In the genomic region with DNA sequence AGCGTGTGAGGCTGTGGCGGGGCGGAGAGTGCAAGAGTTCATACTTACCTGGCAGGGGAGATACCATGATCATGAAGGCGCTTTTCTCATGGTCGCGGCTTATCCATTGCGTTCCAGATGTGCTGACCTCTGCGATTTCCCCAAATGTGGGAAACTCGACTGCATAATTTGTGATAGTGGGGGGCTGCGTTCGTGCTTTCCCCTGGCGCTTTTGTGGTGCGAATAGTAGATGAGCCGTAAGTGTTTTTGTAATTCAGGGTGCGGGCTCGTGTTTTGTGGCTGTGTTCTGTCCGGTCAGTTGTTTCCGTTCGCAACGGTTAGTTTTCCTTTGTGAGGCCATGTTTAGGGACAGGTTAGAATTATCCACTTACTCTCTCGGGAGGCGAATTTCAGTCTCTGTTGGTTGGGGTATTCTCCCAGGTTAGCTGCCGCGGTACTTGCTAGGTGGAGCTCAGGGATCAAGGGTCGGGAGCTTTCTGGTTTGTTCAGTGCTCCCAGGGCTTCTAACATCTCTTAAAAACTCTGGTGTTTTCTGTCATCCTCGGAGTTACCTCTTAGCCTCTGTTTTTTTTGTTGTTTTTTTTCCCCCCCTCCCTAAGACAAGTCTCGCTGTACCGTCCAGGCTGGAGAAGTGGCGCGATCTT, we compare ENCODE assay signal across 8 cellular contexts. TPM values are rescaled to one million over a fixed set of nuclear protein-coding genes. Genes with fewer than 3 reads are reported as not detected.
A peak's percentile ranks its signal among the peaks of the same experiment; 100 is the strongest.
DNase-seq lines count a peak whose midpoint lies in the region; ATAC-seq and TF ChIP-seq lines count a peak whose summit lies in the region.
"Not testable (repeated sequence)": the region's sequence is repeated elsewhere in the genome, so short reads cannot be mapped to it uniquely, and the experiment has no call there.

No MANE protein-coding gene starts in this region.

- not testable (repeated sequence) for H3K9me3 ChIP-seq in PC-3 (ENCODE audit: low read length); mucosa of rectum (ENCODE audit: control insufficient read depth in 2 of 2, low read length in 2 of 2)

- peak overlapping the region; percentile 78 for H3K4me3 Mint-ChIP-seq in Calu3 (ENCODE audit: low read depth, unreplicated experiment)

- not testable (repeated sequence) for H2AFZ ChIP-seq in PC-3 (ENCODE audit: low read length)

- peak; percentile 72 for ATAC-seq in GM21423 (IDR thresholded peaks at IDR 0.05; ENCODE audit: unreplicated experiment)
- ATAC-seq in PC-3 = peak; percentile 85

- peak overlapping the region; percentile 100 for H3K27ac Mint-ChIP-seq in Calu3 (ENCODE audit: unreplicated experiment)

- not testable (repeated sequence) for H3K27me3 ChIP-seq in PC-3 (ENCODE audit: low read length); mucosa of rectum (ENCODE audit: control insufficient read depth in 2 of 2, insufficient read depth in 2 of 2, low read length in 2 of 2)

- not testable (repeated sequence) for H3K4me1 ChIP-seq in PC-3 (ENCODE audit: insufficient read depth, low read length); mucosa of rectum (ENCODE audit: control insufficient read depth in 2 of 2, insufficient read depth in 2 of 2, low read length in 2 of 2)

- H3K9me3 Mint-ChIP-seq in Calu3 (ENCODE audit: low read depth, unreplicated experiment) = not testable (repeated sequence)

- BruUV-seq in Calu3 (replicated peaks; lab: Mats Ljungman, UMichigan) (TSS peak; percentile 95), PC-3 (replicated peaks; lab: Mats Ljungman, UMichigan) (TSS peak; percentile 99)

- not testable (repeated sequence) for H3K27me3 Mint-ChIP-seq in Calu3 (ENCODE audit: unreplicated experiment)

- intact Hi-C loops in Calu3 (cut with micrococcal nuclease; ENCODE audit: unreplicated experiment) = loop anchor here (10.0 kb wide), 1 partner anchor 148 kb away; no protein-coding TSS in a partner anchor
- intact Hi-C loops in PC-3 (cut with micrococcal nuclease) = loop anchor here (10.0 kb wide), 1 partner anchor 148 kb away; no protein-coding TSS in a partner anchor

- not testable (repeated sequence) for H3F3A ChIP-seq in PC-3 (ENCODE audit: low read length, unreplicated experiment)

- H3K36me3 Mint-ChIP-seq in Calu3 (ENCODE audit: insufficient read depth, unreplicated experiment) = peaks cover 17% of the 10 kb centered on the region

- not testable (repeated sequence) for H3K9ac ChIP-seq in PC-3 (ENCODE audit: low read length)
- H3K9ac ChIP-seq in mucosa of rectum (ENCODE audit: low read depth in 1 of 2, low read length in 2 of 2) = peak overlapping the region; percentile 52 to 75

- H3K79me2 ChIP-seq in PC-3 (ENCODE audit: low read length) = not testable (repeated sequence)

- DNase-seq in Calu3 (peak; percentile 90), HT-29 (ENCODE audit: low spot score) (peak; percentile 99), PC-3 (peak; percentile 99), activated T-cell treated with anti-CD3 and anti-CD28 coated beads for 4 hours (peak; percentile 72), epithelial cell of proximal tubule (ENCODE audit: low read depth) (peak; percentile 95)
- peak; percentile 82 to 85 for DNase-seq in stimulated activated CD8-positive, alpha-beta memory T cell treated with anti-CD3 and anti-CD28 coated beads, Interleukin-15, amount 100 ng/mL, for 48 hours (ENCODE audit: low read depth in 2 of 2)

- H3K4me3 ChIP-seq in PC-3 (ENCODE audit: low read length) = not testable (repeated sequence)
- peak overlapping the region; percentile 30 for H3K4me3 ChIP-seq in epithelial cell of proximal tubule (ENCODE audit: low read depth, low read length)
- peak overlapping the region; percentile 59 to 70 for H3K4me3 ChIP-seq in mucosa of rectum (ENCODE audit: low read length in 2 of 2)

- TF ChIP-seq CTCF in Calu3 (IDR thresholded peaks at IDR 0.05; ENCODE audit: unreplicated experiment); PC-3 (conservative IDR thresholded peaks at IDR 0.05; ENCODE audit: low read depth, low read length); epithelial cell of proximal tubule (conservative IDR thresholded peaks at IDR 0.05; ENCODE audit: low read depth, low read length): not testable (repeated sequence)

- CTCF ChIA-PET in Calu3 (lab: Charles Lee); PC-3 (lab: Charles Lee): not testable (repeated sequence)

- H3K36me3 ChIP-seq in PC-3 (ENCODE audit: low read depth, low read length); mucosa of rectum (ENCODE audit: control insufficient read depth in 2 of 2, insufficient read depth in 2 of 2, low read length in 2 of 2): not testable (repeated sequence)

- H4K20me1 ChIP-seq in PC-3 (ENCODE audit: low read length) = not testable (repeated sequence)

- not testable (repeated sequence) for H3K4me1 Mint-ChIP-seq in Calu3 (ENCODE audit: low read depth, unreplicated experiment)

- H3K9me2 ChIP-seq in PC-3 (replicated peaks; ENCODE audit: low read length) = not testable (repeated sequence)

- POLR2A ChIA-PET in PC-3 (lab: Charles Lee; ENCODE audit: unreplicated experiment) = interaction anchor here (0.7 to 0.8 kb wide), 3 partner anchors 188 to 1365 kb away, joined by 5 to 10 read pairs (median 6); a partner anchor contains a TSS

- not testable (repeated sequence) for H3K27ac ChIP-seq in PC-3 (ENCODE audit: low read length)
- H3K27ac ChIP-seq in mucosa of rectum (ENCODE audit: low read depth in 2 of 2, low read length in 2 of 2) = peak overlapping the region; percentile 77 to 82

- H3K4me2 ChIP-seq in PC-3 (ENCODE audit: low read length) = not testable (repeated sequence)

RNA-seq across cellular contexts. Expression of a gene that starts 39.6 kb away (rescaled TPM):
- not detected in 2 replicates for total RNA-seq in Calu3 (2022)
- total RNA-seq in HT-29 (2014; rRNA removed; shearing (Covaris generic)) = not detected in 2 replicates
- total RNA-seq in PC-3 (2014; rRNA removed) = not detected in 2 replicates
- not detected in 2 replicates for total RNA-seq in epithelial cell of proximal tubule
